Comparison of ENCODE assay signal across 17 cellular contexts in the genomic region with DNA sequence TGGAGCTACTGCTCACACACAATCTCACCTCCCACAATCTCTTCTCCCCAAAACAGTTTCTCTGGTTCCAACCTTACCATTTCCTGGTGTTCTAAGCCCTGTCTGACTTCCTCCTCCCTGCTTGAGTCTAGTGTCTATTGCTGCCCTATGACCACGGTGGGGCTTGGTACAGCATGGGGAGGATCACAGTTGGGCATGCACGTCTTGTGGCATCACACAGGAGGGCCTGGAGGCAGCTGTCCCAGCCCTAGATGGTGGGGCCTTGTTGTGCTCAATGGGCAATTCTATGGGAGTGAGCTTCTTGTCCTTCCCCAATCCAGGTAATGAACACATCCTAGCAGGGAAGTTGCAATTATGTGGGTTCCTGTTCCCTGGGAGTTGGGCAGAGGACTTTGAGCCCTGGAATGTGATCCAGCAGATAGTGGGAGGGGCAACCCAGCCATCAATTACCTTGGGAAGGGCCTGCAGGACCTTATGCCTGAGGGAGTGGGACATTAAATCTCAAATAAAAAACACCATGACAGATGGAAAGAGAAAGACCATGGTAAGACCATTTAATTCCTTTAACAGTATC. TPM values are rescaled to one million over a fixed set of nuclear protein-coding genes. Genes with fewer than 3 reads are reported as not detected.
DNase-seq lines count a peak whose midpoint lies in the region; ATAC-seq, FAIRE-seq and TF ChIP-seq lines count a peak whose summit lies in the region.
"Had no signal": no experiment of that assay in that cellular context is flagged by ENCODE, and none has a peak within 500 bp of the region (broad histone marks: within the 10 kb centered on the region; RNA-seq: fewer than 3 reads in every experiment).

No MANE protein-coding gene starts in this region.

- no peaks in the 10 kb centered on the region for H3K36me3 Mint-ChIP-seq in astrocyte (ENCODE audit: low read depth, unreplicated experiment)
- H3K36me3 Mint-ChIP-seq in Calu3 (ENCODE audit: insufficient read depth, unreplicated experiment): no peaks in the 10 kb centered on the region

- WGBS in HepG2 (ENCODE audit: low lambda C conversion rate): 0% methylated on average over 2 of the region's 2 CpGs
- 55% methylated on average over 2 of the region's 2 CpGs; no CpG with 5 or more reads in 1 of the 2 donors for WGBS in transverse colon (ENCODE audit: low coverage in 1 of 2), 2 donors

- TF ChIP-seq EP300 in HepG2 (IDR thresholded peaks at IDR 0.05; ENCODE audit: low read depth in 2 of 2, low read length in 2 of 2) (no peak), HepG2 (CRISPR knock-in tag; IDR thresholded peaks at IDR 0.05; ENCODE audit: borderline replicate concordance) (no peak), transverse colon (IDR thresholded peaks at IDR 0.05; ENCODE audit: low read depth) (no peak)

- H3K4me2 ChIP-seq in astrocyte (ENCODE audit: low read length): no peak overlapping the region
- H3K4me2 ChIP-seq in HepG2 (ENCODE audit: low read depth, low read length): peak overlapping the region; percentile 46
- no peak overlapping the region for H3K4me2 ChIP-seq in osteoblast (ENCODE audit: insufficient read depth, low read length)
- H3K4me2 ChIP-seq: BLaER1 treated with 17β-estradiol and CSF1 and Interleukin-3, amounts not matched to agents 10 nM and 100 nM; KMS-11 had no signal

- TF ChIP-seq POLR2A in HepG2 (IDR thresholded peaks at IDR 0.05; ENCODE audit: insufficient read depth in 1 of 2, low read depth in 2 of 2, low read length in 2 of 2) (no peak), transverse colon (IDR thresholded peaks at IDR 0.05) (peak; percentile 14)

- DNase-seq in HT-29 (ENCODE audit: low spot score): peak; percentile 56
- no peak for DNase-seq in astrocyte (ENCODE audit: low read depth)
- peak; percentile 43 for DNase-seq in HepG2 (ENCODE audit: low spot score)
- DNase-seq in transverse colon: peak; percentile 45
- DNase-seq in Calu3: no peak
- no peak for DNase-seq in DMS114 treated with DMSO at 0.1 percent for 48 hours (lab: John Stamatoyannopoulos, UW; ENCODE audit: unreplicated experiment)
- no peak for DNase-seq in osteoblast (ENCODE audit: insufficient read length, low spot score, missing footprints)
- DNase-seq: CD8-positive, alpha-beta memory T cell; GF-D8; MV-4-11; NCI-H1417; NCI-H187 treated with DMSO at 0.1 percent for 48 hours; NCI-H226; NCI-H524; PC-3 had no signal

- H3K4me3 Mint-ChIP-seq in astrocyte (ENCODE audit: unreplicated experiment) (no peak overlapping the region), Calu3 (ENCODE audit: low read depth, unreplicated experiment) (no peak overlapping the region)
- H3K4me3 Mint-ChIP-seq: CD8-positive, alpha-beta memory T cell had no signal

- no peaks in the 10 kb centered on the region for H3K4me1 ChIP-seq in astrocyte (ENCODE audit: insufficient read depth, low read length)
- H3K4me1 ChIP-seq in HepG2 (ENCODE audit: insufficient read depth, low read length): peaks cover 14% of the 10 kb centered on the region
- peaks cover 0 to 12% (median 5%) of the 10 kb centered on the region in 4 donors for H3K4me1 ChIP-seq in transverse colon
- peaks cover 6% of the 10 kb centered on the region for H3K4me1 ChIP-seq in osteoblast (ENCODE audit: insufficient read depth, low read length)
- H3K4me1 ChIP-seq: BLaER1 treated with 17β-estradiol and CSF1 and Interleukin-3, amounts not matched to agents 10 nM and 100 nM had no signal

- intact Hi-C loops in HepG2 (cut with micrococcal nuclease; ENCODE audit: unreplicated experiment): no loop called here
- intact Hi-C loops in transverse colon (cut with DNase I; ENCODE audit: low total_unique reads): no loop called here
- intact Hi-C loops in Calu3 (cut with micrococcal nuclease; ENCODE audit: unreplicated experiment): no loop called here

- H3K27me3 ChIP-seq in astrocyte (ENCODE audit: insufficient read depth, low read length): no peaks in the 10 kb centered on the region
- no peaks in the 10 kb centered on the region; a peak in 1 of 5 replicates for H3K27me3 ChIP-seq in HepG2 (ENCODE audit: control insufficient read depth in 1 of 2, insufficient read depth in 2 of 2, low read length in 2 of 2)
- H3K27me3 ChIP-seq in transverse colon: no peaks in the 10 kb centered on the region
- peaks cover 12% of the 10 kb centered on the region for H3K27me3 ChIP-seq in osteoblast (ENCODE audit: insufficient read depth, low read length)
- H3K27me3 ChIP-seq: BLaER1 treated with 17β-estradiol and CSF1 and Interleukin-3, amounts not matched to agents 10 nM and 100 nM had no signal

- BruUV-seq in HepG2 (replicated peaks; lab: Mats Ljungman, UMichigan): no TSS peak
- no TSS peak for BruUV-seq in Calu3 (replicated peaks; lab: Mats Ljungman, UMichigan)

- H3K9ac ChIP-seq in astrocyte (ENCODE audit: low read length): no peak overlapping the region
- H3K9ac ChIP-seq in HepG2 (ENCODE audit: insufficient read depth, low read depth, low read length): no peak overlapping the region
- H3K9ac ChIP-seq: BLaER1 treated with 17β-estradiol and CSF1 and Interleukin-3, amounts not matched to agents 10 nM and 100 nM; KMS-11 had no signal

- CTCF ChIA-PET in HepG2 (lab: Yijun Ruan, JAX; ENCODE audit: low intra/inter-chr PET ratio, low total read pairs) (no interaction called here), Calu3 (lab: Charles Lee) (interaction anchor here (2.2 kb wide), 1 partner anchor 9 kb away, joined by 6 read pairs; no protein-coding TSS in a partner anchor)

- H2AFZ ChIP-seq in astrocyte (ENCODE audit: low read depth, low read length) (no peak overlapping the region), HepG2 (ENCODE audit: low read length) (no peak overlapping the region), osteoblast (ENCODE audit: low read length) (no peak overlapping the region)

- no peak overlapping the region for H3K4me3 ChIP-seq in astrocyte (ENCODE audit: insufficient read depth, low read depth, low read length)
- H3K4me3 ChIP-seq in HepG2 (replicated peaks in 1 of 3; ENCODE audit: insufficient read depth in 1 of 3, low read depth in 2 of 3, low read length in 3 of 3): no peak overlapping the region
- no peak overlapping the region for H3K4me3 ChIP-seq in transverse colon
- H3K4me3 ChIP-seq in osteoblast (ENCODE audit: insufficient read depth, low read length): no peak overlapping the region
- H3K4me3 ChIP-seq: BLaER1 treated with 17β-estradiol and CSF1 and Interleukin-3, amounts not matched to agents 10 nM and 100 nM had no signal

- H3K79me2 ChIP-seq in astrocyte (ENCODE audit: insufficient read depth, low read length): no peaks in the 10 kb centered on the region
- H3K79me2 ChIP-seq in HepG2 (ENCODE audit: insufficient read depth, low read length): no peaks in the 10 kb centered on the region
- no peaks in the 10 kb centered on the region for H3K79me2 ChIP-seq in osteoblast (ENCODE audit: insufficient read depth, low read length)

- in situ Hi-C loops in HepG2 (cut with HindIII; ENCODE audit: extremely low pct_ligation_motif_present, low pct_unique_long_range_greater_than_20kb) (no loop called here), transverse colon (cut with MboI; ENCODE audit: low pct_ligation_motif_present in 1 of 4, low pct_unique_long_range_greater_than_20kb in 1 of 4, low sequenced_read_pairs in 3 of 4) (no loop called here)

- no peaks in the 10 kb centered on the region for H3K9me3 ChIP-seq in astrocyte (ENCODE audit: insufficient read depth, low read depth, low read length)
- no peaks in the 10 kb centered on the region for H3K9me3 ChIP-seq in HepG2 (ENCODE audit: low read length)
- no peaks in the 10 kb centered on the region for H3K9me3 ChIP-seq in transverse colon
- no peaks in the 10 kb centered on the region for H3K9me3 ChIP-seq in osteoblast (ENCODE audit: low read depth, low read length)
- H3K9me3 ChIP-seq: BLaER1 treated with 17β-estradiol and CSF1 and Interleukin-3, amounts not matched to agents 10 nM and 100 nM had no signal

- TF ChIP-seq CTCF in astrocyte (IDR thresholded peaks at IDR 0.05; ENCODE audit: insufficient read depth, low read depth, low read length) (no peak), HepG2 (CRISPR knock-in tag; IDR thresholded peaks at IDR 0.05) (no peak), transverse colon (IDR thresholded peaks at IDR 0.05) (no peak), Calu3 (IDR thresholded peaks at IDR 0.05; ENCODE audit: unreplicated experiment) (no peak), osteoblast (IDR thresholded peaks at IDR 0.05; ENCODE audit: extremely low read depth, low read depth, low read length) (no peak)

- H3K27ac ChIP-seq in astrocyte (ENCODE audit: low read depth, low read length): no peak overlapping the region
- no peak overlapping the region for H3K27ac ChIP-seq in HepG2 (ENCODE audit: extremely low read length, insufficient read depth, low read length)
- peak overlapping the region in 2 of 4 donors; percentile 45 to 46 for H3K27ac ChIP-seq in transverse colon
- H3K27ac ChIP-seq in osteoblast (ENCODE audit: low read depth, low read length): no peak overlapping the region
- H3K27ac ChIP-seq: BLaER1 treated with 17β-estradiol and CSF1 and Interleukin-3, amounts not matched to agents 10 nM and 100 nM; KMS-11 had no signal

- H3K4me1 Mint-ChIP-seq in astrocyte (ENCODE audit: low read depth, unreplicated experiment) (no peaks in the 10 kb centered on the region), Calu3 (ENCODE audit: low read depth, unreplicated experiment) (peaks cover 16% of the 10 kb centered on the region)

- no peaks in the 10 kb centered on the region for H4K20me1 ChIP-seq in astrocyte (ENCODE audit: insufficient read depth, low read length)
- no peaks in the 10 kb centered on the region for H4K20me1 ChIP-seq in HepG2 (ENCODE audit: insufficient read depth, low read length)
- H4K20me1 ChIP-seq in osteoblast (ENCODE audit: insufficient read depth, low read length): no peaks in the 10 kb centered on the region
- H4K20me1 ChIP-seq: BLaER1 treated with 17β-estradiol and CSF1 and Interleukin-3, amounts not matched to agents 10 nM and 100 nM had no signal

- POLR2A ChIA-PET in HepG2 (lab: Yijun Ruan, JAX): interaction anchor here (1.5 kb wide), 1 partner anchor 11 kb away, joined by 7 read pairs; a partner anchor contains a TSS

- no peaks in the 10 kb centered on the region for H3K36me3 ChIP-seq in astrocyte (ENCODE audit: insufficient read depth, low read length)
- H3K36me3 ChIP-seq in HepG2 (replicated peaks in 1 of 2; ENCODE audit: control insufficient read depth in 1 of 2, insufficient read depth in 2 of 2, low read length in 2 of 2): no peaks in the 10 kb centered on the region
- no peaks in the 10 kb centered on the region for H3K36me3 ChIP-seq in transverse colon
- H3K36me3 ChIP-seq in osteoblast (ENCODE audit: insufficient read depth, low read length): no peaks in the 10 kb centered on the region
- H3K36me3 ChIP-seq: BLaER1 treated with 17β-estradiol and CSF1 and Interleukin-3, amounts not matched to agents 10 nM and 100 nM had no signal

- H3K9me3 Mint-ChIP-seq in astrocyte (ENCODE audit: unreplicated experiment) (no peaks in the 10 kb centered on the region), Calu3 (ENCODE audit: low read depth, unreplicated experiment) (no peaks in the 10 kb centered on the region)
- H3K9me3 Mint-ChIP-seq: CD8-positive, alpha-beta memory T cell had no signal

- H3K27me3 Mint-ChIP-seq in astrocyte (ENCODE audit: low read depth, unreplicated experiment): no peaks in the 10 kb centered on the region
- H3K27me3 Mint-ChIP-seq in Calu3 (ENCODE audit: unreplicated experiment): no peaks in the 10 kb centered on the region

- FAIRE-seq in astrocyte (lab: Jason Lieb, UNC) (no peak), HepG2 (lab: Jason Lieb, UNC) (no peak)

- peak; percentile 87 for ATAC-seq in HepG2
- ATAC-seq: PC-3 had no signal

- TF ChIP-seq RAD21 in HepG2 (CRISPR knock-in tag; IDR thresholded peaks at IDR 0.05): no peak

- H3K27ac Mint-ChIP-seq in astrocyte (ENCODE audit: unreplicated experiment): peak overlapping the region; percentile 38
- H3K27ac Mint-ChIP-seq in Calu3 (ENCODE audit: unreplicated experiment): no peak overlapping the region

RNA-seq across cellular contexts. Expression of a gene that starts 10.8 kb away (rescaled TPM):
- 37.4 and 38.5 TPM in 2 replicates for total RNA-seq in HT-29 (2014; rRNA removed; shearing (Covaris generic))
- total RNA-seq in astrocyte: 61.0 and 71.8 TPM in 2 replicates
- total RNA-seq in HepG2 (2016; rRNA removed; fragmentation: Illumina TruSeq; extraction: Trizol): 11.3 and 14.6 TPM in 2 replicates
- total RNA-seq in HepG2 (2016; cell fraction: cytosol; rRNA removed; fragmentation: Illumina TruSeq; extraction: Trizol; ENCODE audit: low read depth): 4.1 and 4.8 TPM in 2 replicates
- total RNA-seq in HepG2 (2016; cell fraction: insoluble cytoplasmic fraction; rRNA removed; fragmentation: Illumina TruSeq; extraction: Trizol): 10.6 and 13.1 TPM in 2 replicates
- total RNA-seq in HepG2 (2016; cell fraction: membrane; rRNA removed; fragmentation: Illumina TruSeq; extraction: Trizol): 12.2 and 12.7 TPM in 2 replicates
- total RNA-seq in HepG2 (2016; cell fraction: nucleus; rRNA removed; fragmentation: Illumina TruSeq; extraction: Trizol): 27.4 and 29.2 TPM in 2 replicates
- 13.0 and 16.0 TPM in 2 replicates for polyA plus RNA-seq in HepG2 (2011; rRNA removed)
- polyA plus RNA-seq in HepG2 (2011; cell fraction: cytosol; rRNA removed): 5.8 and 10.3 TPM in 2 replicates
- 5.8 and 7.8 TPM in 2 replicates for polyA plus RNA-seq in HepG2 (2011; cell fraction: nucleus; rRNA removed)
- 27.2 and 34.9 TPM in 2 replicates for polyA plus RNA-seq in HepG2 (2012)
- polyA plus RNA-seq in HepG2 (2016; cell fraction: cytosol; fragmentation: Illumina TruSeq; extraction: Trizol; ENCODE audit: low read depth): 8.3 and 10.9 TPM in 2 replicates
- polyA plus RNA-seq in HepG2 (2016; cell fraction: insoluble cytoplasmic fraction; fragmentation: Illumina TruSeq; extraction: Trizol; ENCODE audit: low read depth): 22.6 and 22.8 TPM in 2 replicates
- polyA plus RNA-seq in HepG2 (2016; cell fraction: membrane; fragmentation: Illumina TruSeq; extraction: Trizol; ENCODE audit: low read depth): 18.0 and 19.8 TPM in 2 replicates
- polyA plus RNA-seq in HepG2 (2016; cell fraction: nucleus; fragmentation: Illumina TruSeq; extraction: Trizol; ENCODE audit: insufficient read depth, low read depth): 55.5 and 64.1 TPM in 2 replicates
- 2.5 and 4.8 TPM in 2 replicates for polyA minus RNA-seq in HepG2 (2011; rRNA and poly(A)+ RNA removed; ENCODE audit: low replicate concordance)
- polyA minus RNA-seq in HepG2 (2011; cell fraction: cytosol; rRNA and poly(A)+ RNA removed): 6.2 and 7.7 TPM in 2 replicates
- polyA minus RNA-seq in HepG2 (2011; cell fraction: nucleus; rRNA and poly(A)+ RNA removed): 35.7 and 37.3 TPM in 2 replicates
- total RNA-seq in transverse colon: 10 to 100 TPM in 3 of 4 donors, 1 to 10 TPM in 1; 9.0 to 48.9 (median 33.6) TPM
- 178 and 206 TPM in 2 replicates for total RNA-seq in Calu3 (2022)
- 65.5 and 67.2 TPM in 2 replicates for total RNA-seq in osteoblast

Comparison
In these comparisons a context has a peak if more than half of its experiments do, and no peak if none do; other contexts are left out.
1. DNase-seq: peak in HT-29 (single experiment), HepG2 (single experiment) and transverse colon (single experiment); none in astrocyte (single experiment), Calu3 (single experiment), DMS114 treated with DMSO at 0.1 percent for 48 hours (single experiment) and osteoblast (single experiment).